ENCODE assay signal across 19 cellular contexts in the genomic region with DNA sequence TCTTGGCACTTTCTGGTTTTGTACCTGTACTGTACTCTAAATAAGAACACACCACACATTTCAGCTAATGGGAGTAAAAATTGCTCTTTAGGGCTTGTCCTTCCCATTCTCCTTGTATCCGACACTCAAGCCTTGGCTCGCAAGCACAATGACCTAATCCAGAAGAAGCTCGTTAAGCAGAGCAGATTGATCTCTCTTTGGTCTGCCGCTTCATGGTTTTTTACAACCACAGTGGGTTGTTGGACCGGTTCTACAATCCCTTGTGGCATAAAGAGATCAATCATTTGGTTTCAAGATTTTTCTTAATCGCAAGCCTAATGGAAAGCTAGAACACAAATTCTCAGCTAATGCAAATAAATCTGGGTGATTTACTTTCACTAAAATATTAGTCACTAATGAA.
A peak's percentile ranks its signal among the peaks of the same experiment; 100 is the strongest.
DNase-seq lines count a peak whose midpoint lies in the region; ATAC-seq and TF ChIP-seq lines count a peak whose summit lies in the region.
"Had no signal": no experiment of that assay in that cellular context is flagged by ENCODE, and none has a peak within 500 bp of the region (broad histone marks: within the 10 kb centered on the region; RNA-seq: fewer than 3 reads in every experiment).

No MANE protein-coding gene starts in this region.

- no peak for ATAC-seq in IMR-90 (ENCODE audit: low read depth)
- ATAC-seq in HG03565 (IDR thresholded peaks at IDR 0.05; ENCODE audit: unreplicated experiment) = no peak
- no peak for ATAC-seq in Right ventricle myocardium superior (ENCODE audit: poor library complexity)
- ATAC-seq: activated naive CD8-positive, alpha-beta T cell treated with anti-CD3 and anti-CD28 coated beads, Interleukin-2, amount 50 U/mL, for 24 hours; left ventricle myocardium superior; psoas muscle; stimulated activated naive B cell treated with anti-CD40 and anti-IgM and Interleukin-4, amounts not matched to agents 10 μg/mL and 1 μg/mL and 100 μg/mL, for 72 hours had no signal

- TF ChIP-seq POLR2A in IMR-90 (IDR thresholded peaks at IDR 0.05; ENCODE audit: low read depth, low read length) = no peak
- TF ChIP-seq POLR2A in testis (IDR thresholded peaks at IDR 0.05) = no peak

- H4K8ac ChIP-seq in IMR-90 (ENCODE audit: low read depth in 2 of 2, low read length in 2 of 2) = no peak overlapping the region
- H4K8ac ChIP-seq in trophoblast cell (ENCODE audit: low read depth, low read length) = no peak overlapping the region

- H4K5ac ChIP-seq in IMR-90 (ENCODE audit: low read depth, low read length) = no peak overlapping the region

- intact Hi-C loops in IMR-90 (cut with micrococcal nuclease) = no loop called here
- intact Hi-C loops in testis (cut with DNase I; ENCODE audit: low total_unique reads) = no loop called here
- intact Hi-C loops in Right ventricle myocardium superior (cut with DNase I) = no loop called here

- no peak for DNase-seq in IMR-90
- peak; percentile 84 for DNase-seq in NCI-H510A (lab: John Stamatoyannopoulos, UW)
- DNase-seq in hepatocyte (ENCODE audit: low spot score) = peak; percentile 22
- DNase-seq in trophoblast cell = peak; percentile 5 to 23
- DNase-seq in testis = no peak
- no peak for DNase-seq in Right ventricle myocardium superior
- no peak for DNase-seq in HEK293T (ENCODE audit: extremely low spot score)
- DNase-seq: activated CD4-positive, alpha-beta T cell treated with anti-CD3 and anti-CD28 coated beads, Interleukin-2, amount 50 U/mL, for 1 hour; activated naive CD8-positive, alpha-beta T cell treated with anti-CD3 and anti-CD28 coated beads, Interleukin-2, amount 50 U/mL, for 24 hours; CD4-positive, alpha-beta memory T cell; colonic mucosa; DND-41; left ventricle myocardium superior; NCI-H2029; psoas muscle; stimulated activated CD4-positive, alpha-beta T cell treated with anti-CD3 and anti-CD28 coated beads, Interleukin-2, amount 100 ng/mL, for 24 hours; stimulated activated naive B cell treated with anti-CD40 and anti-IgM and Interleukin-4, amounts not matched to agents 10 μg/mL and 1 μg/mL and 100 μg/mL, for 72 hours; WERI-Rb-1 had no signal

- no peaks in the 10 kb centered on the region for H3K27me3 ChIP-seq in IMR-90 (ENCODE audit: control insufficient read depth, insufficient read depth, low read length)
- H3K27me3 ChIP-seq in hepatocyte = no peaks in the 10 kb centered on the region
- no peaks in the 10 kb centered on the region for H3K27me3 ChIP-seq in trophoblast cell (ENCODE audit: insufficient read depth, low read length)
- no peaks in the 10 kb centered on the region for H3K27me3 ChIP-seq in testis
- H3K27me3 ChIP-seq: colonic mucosa had no signal

- no peaks in the 10 kb centered on the region for H3K4me1 ChIP-seq in IMR-90 (ENCODE audit: control insufficient read depth, insufficient read depth, low read length)
- H3K4me1 ChIP-seq in hepatocyte (ENCODE audit: insufficient read depth) = no peaks in the 10 kb centered on the region
- peaks cover 0 to 5% of the 10 kb centered on the region in 2 experiments for H3K4me1 ChIP-seq in trophoblast cell (ENCODE audit: control insufficient read depth in 1 of 2, insufficient read depth in 2 of 2, low read length in 2 of 2)
- no peaks in the 10 kb centered on the region for H3K4me1 ChIP-seq in testis
- H3K4me1 ChIP-seq: colonic mucosa, psoas muscle had no signal

- no peaks in the 10 kb centered on the region for H3K9me2 ChIP-seq in hepatocyte (replicated peaks; ENCODE audit: insufficient read depth)

- no peaks in the 10 kb centered on the region for H3K9me1 ChIP-seq in IMR-90 (ENCODE audit: insufficient read depth, low read length)

- no peak overlapping the region for H2AK9ac ChIP-seq in IMR-90 (replicated peaks; ENCODE audit: low read depth, low read length, poor library complexity)

- H3K14ac ChIP-seq in IMR-90 (replicated peaks; ENCODE audit: low read depth, low read length) = no peak overlapping the region
- no peak overlapping the region for H3K14ac ChIP-seq in trophoblast cell (ENCODE audit: low read length)

- H3K27ac ChIP-seq in IMR-90 (ENCODE audit: insufficient read depth, low read length) (no peak overlapping the region), hepatocyte (no peak overlapping the region), trophoblast cell (ENCODE audit: low read depth, low read length) (peak overlapping the region; percentile 17), testis (no peak overlapping the region)
- H3K27ac ChIP-seq: colonic mucosa, psoas muscle, WERI-Rb-1 had no signal

- H3K9ac ChIP-seq in IMR-90 (ENCODE audit: low read depth, low read length) (no peak overlapping the region), trophoblast cell (ENCODE audit: low read length) (no peak overlapping the region)

- no peak overlapping the region for H3K18ac ChIP-seq in IMR-90 (ENCODE audit: low read depth, low read length)
- H3K18ac ChIP-seq in trophoblast cell (ENCODE audit: low read length) = no peak overlapping the region

- H4K12ac ChIP-seq in trophoblast cell (ENCODE audit: low read depth, low read length) = no peak overlapping the region

- H3K79me2 ChIP-seq in hepatocyte (no peaks in the 10 kb centered on the region), trophoblast cell (ENCODE audit: control insufficient read depth, insufficient read depth, low read length, poor library complexity) (no peaks in the 10 kb centered on the region)

- CTCF ChIA-PET in IMR-90 (lab: Yijun Ruan, JAX) = no interaction called here
- CTCF ChIA-PET in HEK293T (lab: Yijun Ruan, JAX) = no interaction called here

- no peaks in the 10 kb centered on the region for H4K20me1 ChIP-seq in IMR-90 (ENCODE audit: insufficient read depth, low read length)
- H4K20me1 ChIP-seq in hepatocyte (ENCODE audit: insufficient read depth, poor library complexity, severe bottlenecking) = no peaks in the 10 kb centered on the region

- H2BK120ac ChIP-seq in IMR-90 (ENCODE audit: low read depth, low read length) (no peak overlapping the region), trophoblast cell (ENCODE audit: insufficient read depth, low read length, poor library complexity) (no peak overlapping the region)

- no peaks in the 10 kb centered on the region for H3K36me3 ChIP-seq in IMR-90 (ENCODE audit: control insufficient read depth, insufficient read depth, low read length)
- no peaks in the 10 kb centered on the region for H3K36me3 ChIP-seq in hepatocyte (replicated peaks; ENCODE audit: insufficient read depth, low read depth)
- no peaks in the 10 kb centered on the region for H3K36me3 ChIP-seq in trophoblast cell (ENCODE audit: control insufficient read depth in 1 of 2, insufficient read depth in 2 of 2, low read length in 2 of 2)
- no peaks in the 10 kb centered on the region for H3K36me3 ChIP-seq in testis (ENCODE audit: low read depth, missing control alignments)
- H3K36me3 ChIP-seq: colonic mucosa, WERI-Rb-1 had no signal

- no peak overlapping the region for H2BK15ac ChIP-seq in IMR-90 (ENCODE audit: low read depth, low read length)

- in situ Hi-C loops in IMR-90 (cut with MboI; ENCODE audit: low sequenced_read_pairs) = no loop called here

- H2BK20ac ChIP-seq in IMR-90 (ENCODE audit: low read depth, low read length) = no peak overlapping the region

- no peaks in the 10 kb centered on the region for H3K79me1 ChIP-seq in IMR-90 (ENCODE audit: low read depth in 1 of 2, low read length in 2 of 2)
- peaks cover 3% of the 10 kb centered on the region for H3K79me1 ChIP-seq in trophoblast cell (ENCODE audit: low read length)

- no TSS peak for BruUV-seq in IMR-90 (replicated peaks; lab: Mats Ljungman, UMichigan)

- H3K56ac ChIP-seq in IMR-90 (ENCODE audit: extremely low read depth, insufficient read depth, low read length) = no peak overlapping the region

- H3K9me3 ChIP-seq in IMR-90 (ENCODE audit: control insufficient read depth, insufficient read depth, low read length) (no peaks in the 10 kb centered on the region), hepatocyte (ENCODE audit: low read depth) (no peaks in the 10 kb centered on the region), trophoblast cell (ENCODE audit: insufficient read depth, low read depth, low read length) (no peaks in the 10 kb centered on the region), testis (no peaks in the 10 kb centered on the region)
- H3K9me3 ChIP-seq: colonic mucosa, psoas muscle had no signal

- no peak overlapping the region for H2BK5ac ChIP-seq in IMR-90 (ENCODE audit: low read depth, low read length, poor library complexity, severe bottlenecking)
- no peak overlapping the region for H2BK5ac ChIP-seq in trophoblast cell (ENCODE audit: low read depth, low read length, poor library complexity)

- H3K4me3 ChIP-seq in IMR-90 (ENCODE audit: insufficient read depth, low read depth, low read length) (no peak overlapping the region), hepatocyte (no peak overlapping the region), trophoblast cell (ENCODE audit: low read depth, low read length) (no peak overlapping the region), testis (no peak overlapping the region)
- H3K4me3 ChIP-seq: colonic mucosa, psoas muscle had no signal

- H3K23ac ChIP-seq in IMR-90 (ENCODE audit: low read depth, low read length) (no peak overlapping the region), trophoblast cell (ENCODE audit: low read length) (no peak overlapping the region)

- POLR2A ChIA-PET in IMR-90 (lab: Charles Lee; ENCODE audit: unreplicated experiment) = interaction anchor here (0.7 kb wide), 1 partner anchor 141 kb away, joined by 3 read pairs; no protein-coding TSS in a partner anchor
- POLR2A ChIA-PET in HEK293T (lab: Yijun Ruan, JAX) = no interaction called here

- no peak for TF ChIP-seq CTCF in IMR-90 (conservative IDR thresholded peaks at IDR 0.05; ENCODE audit: low read depth, low read length)
- TF ChIP-seq CTCF in hepatocyte (IDR thresholded peaks at IDR 0.05; ENCODE audit: poor library complexity) = no peak
- TF ChIP-seq CTCF in testis (IDR thresholded peaks at IDR 0.05) = no peak

- H3K4me2 ChIP-seq in IMR-90 (ENCODE audit: low read depth, low read length) (no peak overlapping the region), hepatocyte (no peak overlapping the region), trophoblast cell (ENCODE audit: low read length) (no peak overlapping the region)

- H3K4ac ChIP-seq in IMR-90 (ENCODE audit: low read depth, low read length) (no peak overlapping the region), trophoblast cell (ENCODE audit: low read depth, low read length) (no peak overlapping the region)

- no peak overlapping the region for H4K91ac ChIP-seq in IMR-90 (ENCODE audit: insufficient read depth, low read depth, low read length)
- no peak overlapping the region for H4K91ac ChIP-seq in trophoblast cell (ENCODE audit: low read depth, low read length)

- WGBS in IMR-90 (ENCODE audit: extremely low coverage in 2 of 2, insufficient read length in 1 of 2), 2 experiments = 80% methylated on average over 2 of the region's 6 CpGs; no CpG with 5 or more reads in 1 of the 2 experiments
- WGBS in hepatocyte (ENCODE audit: low lambda C conversion rate, missing lambda C conversion rate) = 31% methylated on average over 6 of the region's 6 CpGs
- WGBS in trophoblast cell (ENCODE audit: extremely low coverage, insufficient coverage, insufficient read length) = no CpG with 5 or more reads among the region's 6 CpGs
- 53 to 68% methylated on average over 6 of the region's 6 CpGs for WGBS in testis, 2 donors

- H2AFZ ChIP-seq in IMR-90 (replicated peaks; ENCODE audit: low read length, poor library complexity) = peak overlapping the region; percentile 41
- H2AFZ ChIP-seq in hepatocyte = no peak overlapping the region
- H2AFZ ChIP-seq in trophoblast cell (ENCODE audit: insufficient read depth, low read length, poor library complexity) = no peak overlapping the region

- no peak overlapping the region for H2BK12ac ChIP-seq in trophoblast cell (ENCODE audit: low read length)

- TF ChIP-seq RAD21 in IMR-90 (IDR thresholded peaks at IDR 0.05; ENCODE audit: low read length) = no peak

- H2AK5ac ChIP-seq in IMR-90 (ENCODE audit: low read depth, low read length) (no peak overlapping the region), trophoblast cell (ENCODE audit: low read length) (no peak overlapping the region)

- dilution Hi-C loops in IMR-90 (cut with HindIII; ENCODE audit: low sequenced_read_pairs, unreplicated experiment) = no loop called here

Comparison
In these comparisons a context has a peak if more than half of its experiments do, and no peak if none do; other contexts are left out.
1. DNase-seq: peak in NCI-H510A (single experiment), hepatocyte (single experiment) and trophoblast cell (2 of 2); none in IMR-90 (single experiment), testis (single experiment), Right ventricle myocardium superior (single experiment) and HEK293T (single experiment).